Comparison of ENCODE assay signal across 8 cellular contexts in genomic region chrX:140090800-140091275, GRCh38.
DNase-seq lines count a peak whose midpoint lies in the region; ATAC-seq and TF ChIP-seq lines count a peak whose summit lies in the region.

No MANE protein-coding gene starts in this region.

- H3K4me1 ChIP-seq in ectodermal cell (ENCODE audit: control insufficient read depth, insufficient read depth, low read length) (no peaks in the 10 kb centered on the region), ovary (ENCODE audit: insufficient read depth) (peaks cover 2% of the 10 kb centered on the region), body of pancreas (peaks cover 6% of the 10 kb centered on the region)

- ATAC-seq in HG02973 (IDR thresholded peaks at IDR 0.05; ENCODE audit: unreplicated experiment) (peak; percentile 19), body of pancreas (no peak)

- H3K27me3 ChIP-seq in ectodermal cell (ENCODE audit: control insufficient read depth, insufficient read depth, low read length, poor library complexity, severe bottlenecking) = peaks cover 9% of the 10 kb centered on the region
- no peaks in the 10 kb centered on the region for H3K27me3 ChIP-seq in ovary
- no peaks in the 10 kb centered on the region for H3K27me3 ChIP-seq in body of pancreas

- DNase-seq in ELF-1 (ENCODE audit: low read depth, low spot score) (peak; percentile 19), ovary (no peak), kidney tubule cell (ENCODE audit: low spot score) (no peak), NCI-H446 (lab: John Stamatoyannopoulos, UW) (no peak), body of pancreas (no peak)
- DNase-seq in NK-92 treated with Interleukin-12 subunit alpha and Interleukin-12 subunit beta, amount 100 ng/mL, for 24 hours (lab: John Stamatoyannopoulos, UW) = no peak

- H3K4me3 ChIP-seq in ectodermal cell (ENCODE audit: insufficient read depth, low read depth, low read length) (peak overlapping the region; percentile 35), ovary (peak overlapping the region; percentile 23), body of pancreas (no peak overlapping the region)

- H3K9me3 ChIP-seq in ectodermal cell (ENCODE audit: control insufficient read depth, low read length) (no peaks in the 10 kb centered on the region), ovary (no peaks in the 10 kb centered on the region), body of pancreas (no peaks in the 10 kb centered on the region)

- TF ChIP-seq CTCF in ovary (IDR thresholded peaks at IDR 0.05) (no peak), body of pancreas (IDR thresholded peaks at IDR 0.05) (no peak)

- 9 to 13% methylated on average over 20 to 23 of the region's 23 CpGs for WGBS in ectodermal cell, 2 experiments
- WGBS in ovary, 3 donors = 28 to 39% (median 33%) methylated on average over 23 of the region's 23 CpGs
- 5 to 6% methylated on average over 10 to 15 of the region's 23 CpGs for WGBS in body of pancreas, 2 donors

- H3K36me3 ChIP-seq in ectodermal cell (ENCODE audit: control insufficient read depth, insufficient read depth, low read length) = no peaks in the 10 kb centered on the region
- no peaks in the 10 kb centered on the region for H3K36me3 ChIP-seq in ovary
- no peaks in the 10 kb centered on the region for H3K36me3 ChIP-seq in body of pancreas (replicated peaks in 1 of 2; ENCODE audit: insufficient read depth in 1 of 2, low read depth in 2 of 2)

- no peak for TF ChIP-seq POLR2A in ovary (IDR thresholded peaks at IDR 0.05)
- no peak for TF ChIP-seq POLR2A in body of pancreas (IDR thresholded peaks at IDR 0.05)

- intact Hi-C loops in ovary (cut with DNase I) = no loop called here
- intact Hi-C loops in body of pancreas (cut with DNase I) = no loop called here

- TF ChIP-seq EP300 in ovary (IDR thresholded peaks at IDR 0.05) = no peak

- H3K27ac ChIP-seq in ectodermal cell (ENCODE audit: insufficient read depth, low read depth, low read length, poor library complexity, severe bottlenecking) (no peak overlapping the region), ovary (no peak overlapping the region), body of pancreas (no peak overlapping the region)

Comparison
In these comparisons a context has a peak if more than half of its experiments do, and no peak if none do; other contexts are left out.
1. H3K4me3 ChIP-seq: peak in ectodermal cell (single experiment) and ovary (single experiment); none in body of pancreas (0 of 2).